In genomic region chr5:141189131-141189530, GRCh38 we compare ENCODE assay signal across 4 cellular contexts. TPM values are rescaled to one million over a fixed set of nuclear protein-coding genes. Genes with fewer than 3 reads are reported as not detected.
"Had no signal": no experiment of that assay in that cellular context is flagged by ENCODE, and none has a peak within 500 bp of the region (broad histone marks: within the 10 kb centered on the region; RNA-seq: fewer than 3 reads in every experiment).

No MANE protein-coding gene starts in this region.

RNA-seq across cellular contexts. Expression of gene PCDHB9, which starts 2.2 kb away (rescaled TPM):
- total RNA-seq: PC-9 had no signal

RNA-seq across cellular contexts. Expression of gene PCDHB10, which starts 3.0 kb away (rescaled TPM):
- total RNA-seq: OCI-LY7, PC-9 had no signal

RNA-seq across cellular contexts. Expression of gene PCDHB16, which starts 6.9 kb away (rescaled TPM):
- total RNA-seq: OCI-LY7, PC-3, PC-9 had no signal

RNA-seq across cellular contexts. Expression of gene PCDHB11, which starts 10.3 kb away (rescaled TPM):
- total RNA-seq: OCI-LY7, PC-9 had no signal

RNA-seq across cellular contexts. Expression of gene PCDHB8, which starts 11.5 kb away (rescaled TPM):
- total RNA-seq: OCI-LY7, PC-9, Peyer's patch had no signal
